8 cellular contexts compared by ENCODE assay signal in the genomic region with DNA sequence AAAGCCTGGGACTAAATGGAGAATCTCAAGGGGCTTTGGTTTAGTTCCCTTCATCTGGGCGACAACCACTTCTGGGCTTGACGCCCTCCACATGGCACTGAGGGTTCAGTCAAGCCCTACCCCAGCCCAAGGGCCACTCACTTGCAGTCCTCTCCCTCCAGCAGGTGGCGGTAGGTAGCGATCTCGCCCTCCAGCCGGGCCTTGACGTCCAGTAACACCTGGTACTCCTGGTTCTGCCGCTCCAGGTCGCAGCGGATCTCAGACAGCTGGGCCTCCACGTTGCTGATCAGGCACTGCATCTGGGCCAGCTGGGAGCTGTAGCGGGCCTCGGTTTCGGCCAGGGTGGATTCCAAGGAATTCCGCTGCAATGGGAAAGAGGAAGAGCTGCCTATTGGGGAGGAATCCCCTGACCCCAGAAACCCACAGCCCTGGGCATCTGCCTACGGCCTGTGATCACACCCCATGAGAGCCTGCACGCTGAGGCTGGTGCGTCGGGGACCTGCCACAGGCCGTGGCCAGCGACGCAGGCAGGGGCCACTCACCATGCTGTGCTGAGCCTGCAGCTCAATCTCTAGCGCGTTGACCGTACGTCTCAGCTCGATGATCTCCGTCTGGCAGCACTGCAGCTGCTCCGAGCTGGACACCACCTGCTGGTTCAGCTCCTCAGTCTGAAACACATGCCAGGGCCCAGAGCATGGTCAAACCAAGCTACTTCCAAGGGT. TPM values are rescaled to one million over a fixed set of nuclear protein-coding genes. Genes with fewer than 3 reads are reported as not detected.
A peak's percentile ranks its signal among the peaks of the same experiment; 100 is the strongest.
DNase-seq lines count a peak whose midpoint lies in the region; ATAC-seq and TF ChIP-seq lines count a peak whose summit lies in the region.

No MANE protein-coding gene starts in this region.

- no peak overlapping the region for H3K27ac Mint-ChIP-seq in GM23338
- no peak overlapping the region for H3K27ac Mint-ChIP-seq in T-helper 2 cell treated with Interferon-gamma antibody and Interleukin-4, amounts not matched to agents 5 μg/mL and 100 μg/mL, for 36 hours

- H3K36me3 ChIP-seq in GM23338 (ENCODE audit: insufficient read depth) = no peaks in the 10 kb centered on the region

- H3K9me2 ChIP-seq in GM23338 (ENCODE audit: insufficient read depth) = no peaks in the 10 kb centered on the region

- no peak overlapping the region for H3K27ac ChIP-seq in GM23338 (ENCODE audit: low read depth)

- H3K4me1 ChIP-seq in GM23338 (ENCODE audit: insufficient read depth) = no peaks in the 10 kb centered on the region

- H4K20me1 ChIP-seq in GM23338 (replicated peaks; ENCODE audit: insufficient read depth) = no peaks in the 10 kb centered on the region

- peak; percentile 73 to 94 for TF ChIP-seq CTCF in GM23338 (conservative IDR thresholded peaks at IDR 0.05; ENCODE audit: low read depth in 2 of 2)
- TF ChIP-seq CTCF in fibroblast of villous mesenchyme (IDR thresholded peaks at IDR 0.05; ENCODE audit: insufficient read depth, low read depth, low read length) = peak; percentile 46

- no peaks in the 10 kb centered on the region for H3K4me1 Mint-ChIP-seq in GM23338
- no peaks in the 10 kb centered on the region for H3K4me1 Mint-ChIP-seq in T-helper 2 cell treated with Interferon-gamma antibody and Interleukin-4, amounts not matched to agents 5 μg/mL and 100 μg/mL, for 36 hours (ENCODE audit: low read depth)

- no peaks in the 10 kb centered on the region for H3K27me3 ChIP-seq in GM23338 (ENCODE audit: insufficient read depth)

- H3K4me3 Mint-ChIP-seq in GM23338 = no peak overlapping the region
- H3K4me3 Mint-ChIP-seq in T-helper 2 cell treated with Interferon-gamma antibody and Interleukin-4, amounts not matched to agents 5 μg/mL and 100 μg/mL, for 36 hours = no peak overlapping the region

- H3F3A ChIP-seq in GM23338 (replicated peaks; ENCODE audit: low read depth) = no peaks in the 10 kb centered on the region

- H3K27me3 Mint-ChIP-seq in GM23338 (ENCODE audit: insufficient read depth, low read depth, poor library complexity) = peaks cover 28% of the 10 kb centered on the region
- peaks cover 3% of the 10 kb centered on the region for H3K27me3 Mint-ChIP-seq in T-helper 2 cell treated with Interferon-gamma antibody and Interleukin-4, amounts not matched to agents 5 μg/mL and 100 μg/mL, for 36 hours (ENCODE audit: low read depth)

- no peaks in the 10 kb centered on the region for H3K36me3 Mint-ChIP-seq in GM23338 (ENCODE audit: low read depth)
- H3K36me3 Mint-ChIP-seq in T-helper 2 cell treated with Interferon-gamma antibody and Interleukin-4, amounts not matched to agents 5 μg/mL and 100 μg/mL, for 36 hours (ENCODE audit: low read depth) = no peaks in the 10 kb centered on the region

- DNase-seq in GM23338 (ENCODE audit: low spot score) (peak; percentile 89), fibroblast of villous mesenchyme (ENCODE audit: low read depth) (no peak), hepatic stellate cell (ENCODE audit: low spot score) (no peak)
- DNase-seq in T-helper 2 cell treated with Interferon-gamma antibody and Interleukin-4, amounts not matched to agents 5 μg/mL and 100 μg/mL, for 36 hours (ENCODE audit: low spot score) = peak; percentile 19
- DNase-seq in stimulated activated CD4-positive, alpha-beta T cell treated with anti-CD3 and anti-CD28 coated beads, Interleukin-2, amount 100 ng/mL, for 4 hours (ENCODE audit: low read depth) = peak; percentile 13

- H3K79me2 ChIP-seq in GM23338 (replicated peaks; ENCODE audit: insufficient read depth) = no peaks in the 10 kb centered on the region

- 0 out of 2 replicates have a peak overlapping the region, but pooled peaks have one; percentile 85 for H2AFZ ChIP-seq in GM23338

- H3K4me3 ChIP-seq in GM23338 = no peak overlapping the region
- H3K4me3 ChIP-seq in fibroblast of villous mesenchyme (ENCODE audit: low read depth, low read length) = no peak overlapping the region

- no peak overlapping the region for H3K4me2 ChIP-seq in GM23338

- ATAC-seq in GM23338 = peak; percentile 97
- ATAC-seq in GM21576 (IDR thresholded peaks at IDR 0.05; ENCODE audit: unreplicated experiment) = no peak
- ATAC-seq in GM18907 (IDR thresholded peaks at IDR 0.05; ENCODE audit: unreplicated experiment) = no peak
- no peak for ATAC-seq in GM18858 (IDR thresholded peaks at IDR 0.05; ENCODE audit: unreplicated experiment)

- no peaks in the 10 kb centered on the region for H3K9me3 Mint-ChIP-seq in GM23338
- H3K9me3 Mint-ChIP-seq in T-helper 2 cell treated with Interferon-gamma antibody and Interleukin-4, amounts not matched to agents 5 μg/mL and 100 μg/mL, for 36 hours = no peaks in the 10 kb centered on the region

TF ChIP-seq in GM23338, 12 proteins besides CTCF, POLR2A, EP300 and RAD21:
- TF ChIP-seq, protein P1, sequence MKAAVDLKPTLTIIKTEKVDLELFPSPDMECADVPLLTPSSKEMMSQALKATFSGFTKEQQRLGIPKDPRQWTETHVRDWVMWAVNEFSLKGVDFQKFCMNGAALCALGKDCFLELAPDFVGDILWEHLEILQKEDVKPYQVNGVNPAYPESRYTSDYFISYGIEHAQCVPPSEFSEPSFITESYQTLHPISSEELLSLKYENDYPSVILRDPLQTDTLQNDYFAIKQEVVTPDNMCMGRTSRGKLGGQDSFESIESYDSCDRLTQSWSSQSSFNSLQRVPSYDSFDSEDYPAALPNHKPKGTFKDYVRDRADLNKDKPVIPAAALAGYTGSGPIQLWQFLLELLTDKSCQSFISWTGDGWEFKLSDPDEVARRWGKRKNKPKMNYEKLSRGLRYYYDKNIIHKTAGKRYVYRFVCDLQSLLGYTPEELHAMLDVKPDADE (IDR thresholded peaks at IDR 0.05) = no peak
- TF ChIP-seq CREB1 (CRISPR knock-in tag; IDR thresholded peaks at IDR 0.05; ENCODE audit: low read depth) = peak; percentile 34; the same call in 1 of the 2 replicates
TF ChIP-seq in GM23338: peak in this region for 1.

RNA-seq across cellular contexts. Expression of a gene that starts 2.7 kb away (rescaled TPM):
- not detected in 2 replicates for total RNA-seq in GM23338 (2014; rRNA removed; shearing (Covaris generic))
- polyA plus RNA-seq in GM23338 (2016; fragmentation: Nextera tagmentation; extraction: Ambion mirVana) = not detected in 2 replicates
- under 0.01 TPM in 2 replicates for total RNA-seq in fibroblast of villous mesenchyme

RNA-seq across cellular contexts. Expression of a gene that starts 6.0 kb away (rescaled TPM):
- not detected in 2 replicates for total RNA-seq in GM23338 (2014; rRNA removed; shearing (Covaris generic))
- polyA plus RNA-seq in GM23338 (2016; fragmentation: Nextera tagmentation; extraction: Ambion mirVana) = not detected in 2 replicates
- total RNA-seq in fibroblast of villous mesenchyme = not detected in 2 replicates

RNA-seq across cellular contexts. Expression of a gene that starts 18.4 kb away (rescaled TPM):
- not detected in 2 replicates for total RNA-seq in GM23338 (2014; rRNA removed; shearing (Covaris generic))
- not detected in 2 replicates for polyA plus RNA-seq in GM23338 (2016; fragmentation: Nextera tagmentation; extraction: Ambion mirVana)
- total RNA-seq in fibroblast of villous mesenchyme = not detected in 2 replicates

RNA-seq across cellular contexts. Expression of a gene that starts 19.8 kb away (rescaled TPM):
- total RNA-seq in GM23338 (2014; rRNA removed; shearing (Covaris generic)) = not detected in 2 replicates
- polyA plus RNA-seq in GM23338 (2016; fragmentation: Nextera tagmentation; extraction: Ambion mirVana) = not detected in 2 replicates
- total RNA-seq in fibroblast of villous mesenchyme = not detected in 2 replicates

RNA-seq across cellular contexts. Expression of a gene that starts 31.7 kb away (rescaled TPM):
- 0.03 and 1.2 TPM in 2 replicates for total RNA-seq in GM23338 (2014; rRNA removed; shearing (Covaris generic))
- not detected in 2 replicates for polyA plus RNA-seq in GM23338 (2016; fragmentation: Nextera tagmentation; extraction: Ambion mirVana)
- 0.43 and 1.3 TPM in 2 replicates for total RNA-seq in fibroblast of villous mesenchyme

Comparison
In these comparisons a context has a peak if more than half of its experiments do, and no peak if none do; other contexts are left out.
1. DNase-seq: peak in GM23338 (single experiment), T-helper 2 cell treated with Interferon-gamma antibody and Interleukin-4, amounts not matched to agents 5 μg/mL and 100 μg/mL, for 36 hours (single experiment) and stimulated activated CD4-positive, alpha-beta T cell treated with anti-CD3 and anti-CD28 coated beads, Interleukin-2, amount 100 ng/mL, for 4 hours (single experiment); none in fibroblast of villous mesenchyme (single experiment) and hepatic stellate cell (single experiment).